ENCODE assay signal across 29 cellular contexts in the genomic region with DNA sequence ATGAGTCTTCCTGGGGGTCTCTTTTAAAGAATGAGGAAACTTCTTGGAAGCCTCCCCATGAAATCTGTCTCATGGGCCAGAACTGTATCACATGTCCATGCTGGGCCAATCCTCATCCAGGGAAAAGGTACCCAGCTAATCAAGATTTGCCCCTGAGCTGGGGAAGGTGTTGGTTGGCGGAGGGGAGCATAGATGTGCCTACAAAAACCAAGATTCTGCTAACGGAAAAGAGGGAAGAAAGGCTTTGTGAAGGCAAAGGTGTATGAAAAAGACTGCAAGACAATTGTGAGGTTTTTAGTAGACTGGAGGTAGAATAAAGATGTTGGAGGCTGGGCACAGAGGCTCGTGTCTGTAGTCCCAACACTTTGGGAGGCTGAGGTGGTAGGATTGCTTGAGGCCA.
"Had no signal": no experiment of that assay in that cellular context is flagged by ENCODE, and none has a peak within 500 bp of the region (broad histone marks: within the 10 kb centered on the region; RNA-seq: fewer than 3 reads in every experiment).

No MANE protein-coding gene starts in this region.

- H3K27ac Mint-ChIP-seq: dendritic cell treated with granulocyte-macrophage colony-stimulating factor and Interleukin-4, amounts not matched to agents 40 ng/mL and 50 ng/mL, for 4 days; endodermal cell; memory B cell; mesothelial cell of epicardium; naive B cell; nephron; neural progenitor cell; stimulated activated effector memory CD8-positive, alpha-beta T cell treated with anti-CD3 and anti-CD28 coated beads, Interleukin-12 subunit alpha, Interleukin-12 subunit beta, amount 100 ng/mL, for 72 hours had no signal

- ATAC-seq: esophagus mucosa; gastrocnemius medialis; left lobe of liver; mucosa of descending colon; sciatic nerve; stimulated activated effector memory CD8-positive, alpha-beta T cell treated with anti-CD3 and anti-CD28 coated beads, Interleukin-12 subunit alpha, Interleukin-12 subunit beta, amount 100 ng/mL, for 72 hours had no signal

- H3K36me3 Mint-ChIP-seq: stimulated activated effector memory CD8-positive, alpha-beta T cell treated with anti-CD3 and anti-CD28 coated beads, Interleukin-12 subunit alpha, Interleukin-12 subunit beta, amount 100 ng/mL, for 72 hours had no signal

- H3K4me3 Mint-ChIP-seq: dendritic cell treated with granulocyte-macrophage colony-stimulating factor and Interleukin-4, amounts not matched to agents 40 ng/mL and 50 ng/mL, for 4 days; endodermal cell; memory B cell; mesothelial cell of epicardium; naive B cell; nephron; neural progenitor cell; stimulated activated effector memory CD8-positive, alpha-beta T cell treated with anti-CD3 and anti-CD28 coated beads, Interleukin-12 subunit alpha, Interleukin-12 subunit beta, amount 100 ng/mL, for 72 hours had no signal

- H3K27me3 Mint-ChIP-seq: dendritic cell treated with granulocyte-macrophage colony-stimulating factor and Interleukin-4, amounts not matched to agents 40 ng/mL and 50 ng/mL, for 4 days; memory B cell had no signal

- H3K27ac ChIP-seq: epithelial cell of prostate, gastrocnemius medialis, neural progenitor cell, parathyroid adenoma, prostate gland, right atrium auricular region, stomach, thyroid gland had no signal

- H3K9me3 Mint-ChIP-seq: dendritic cell treated with granulocyte-macrophage colony-stimulating factor and Interleukin-4, amounts not matched to agents 40 ng/mL and 50 ng/mL, for 4 days; endodermal cell; neural progenitor cell; stimulated activated effector memory CD8-positive, alpha-beta T cell treated with anti-CD3 and anti-CD28 coated beads, Interleukin-12 subunit alpha, Interleukin-12 subunit beta, amount 100 ng/mL, for 72 hours had no signal

- DNase-seq: effector CD8-positive, alpha-beta T cell; endodermal cell; foreskin fibroblast; gastrocnemius medialis; head of caudate nucleus; mucosa of descending colon; naive B cell; stimulated activated CD4-positive, alpha-beta T cell treated with anti-CD3 and anti-CD28 coated beads, Interleukin-12 subunit alpha, Interleukin-12 subunit beta, amount 100 ng/mL, for 4 hours; stimulated activated CD4-positive, alpha-beta T cell treated with anti-CD3 and anti-CD28 coated beads, Interleukin-2, amount 100 ng/mL, for 24 hours; stimulated activated CD4-positive, alpha-beta T cell treated with anti-CD3 and anti-CD28 coated beads, Interleukin-4, amount 100 ng/mL, for 24 hours; stimulated activated naive CD4-positive, alpha-beta T cell treated with Interleukin-2 at 50 U/mL for 16 hours; stomach; thyroid gland; trophoblast cell had no signal

- H3K4me1 Mint-ChIP-seq: endodermal cell, memory B cell, nephron, neural progenitor cell had no signal

- H3K4me3 ChIP-seq: gastrocnemius medialis, lung, mucosa of descending colon, neural progenitor cell, prostate gland, right atrium auricular region, smooth muscle cell, stomach, thyroid gland had no signal
